Comparison of ENCODE assay signal across 9 cellular contexts in the genomic region with DNA sequence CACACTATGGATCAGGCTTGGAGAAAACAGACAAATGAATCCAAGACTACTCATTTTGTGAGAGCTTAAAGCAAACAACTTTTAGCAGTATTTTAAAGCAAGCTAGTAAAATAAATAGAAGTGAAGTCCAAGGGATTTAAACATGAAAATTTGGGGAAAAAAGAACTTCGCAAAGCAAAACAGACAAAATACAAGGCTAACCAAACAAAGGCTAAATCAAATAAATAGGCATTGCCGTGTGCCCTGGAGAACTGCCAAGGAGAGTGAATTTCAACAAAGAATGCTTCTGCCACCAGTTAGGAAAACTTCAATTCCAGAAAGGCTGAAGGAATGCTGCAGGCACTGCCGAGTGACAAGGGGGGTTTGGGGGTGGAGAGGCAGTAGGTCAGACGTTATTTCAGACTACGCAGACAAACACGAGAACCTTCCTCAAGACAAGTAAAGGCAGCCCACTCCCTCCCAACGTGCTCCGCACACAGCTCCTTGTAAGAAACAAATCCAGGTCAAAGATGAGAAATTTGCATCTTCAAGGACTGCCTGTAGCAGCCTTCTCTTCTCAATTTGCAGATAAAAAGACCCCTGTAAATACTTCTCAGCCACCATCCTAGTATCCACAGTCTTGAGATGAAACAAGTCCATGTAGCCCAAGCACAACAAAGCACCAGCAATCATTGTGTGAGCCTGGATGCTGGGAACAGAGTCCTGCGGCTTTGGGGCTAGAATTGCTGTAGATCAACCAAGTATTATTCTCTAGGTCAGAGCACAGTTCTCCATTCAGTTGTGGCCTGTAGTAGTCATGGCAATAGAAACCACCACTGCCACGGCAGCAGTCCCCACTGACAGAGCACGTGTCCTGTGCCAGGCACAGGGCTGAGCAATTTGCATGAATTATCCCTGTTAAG.
A peak's percentile ranks its signal among the peaks of the same experiment; 100 is the strongest.
DNase-seq lines count a peak whose midpoint lies in the region; ATAC-seq and TF ChIP-seq lines count a peak whose summit lies in the region.
"Had no signal": no experiment of that assay in that cellular context is flagged by ENCODE, and none has a peak within 500 bp of the region (broad histone marks: within the 10 kb centered on the region; RNA-seq: fewer than 3 reads in every experiment).

No MANE protein-coding gene starts in this region.

- ATAC-seq in GM21390 (IDR thresholded peaks at IDR 0.05; ENCODE audit: unreplicated experiment), result no peak
- no peak for ATAC-seq in GM19328 (IDR thresholded peaks at IDR 0.05; ENCODE audit: unreplicated experiment)

- DNase-seq in EH (ENCODE audit: low read depth), result peak; percentile 88
- DNase-seq in NCI-H526 treated with DMSO at 0.1 percent for 48 hours (lab: John Stamatoyannopoulos, UW), result peak; percentile 40
- peak; percentile 72 for DNase-seq in fibroblast of pulmonary artery (ENCODE audit: low read depth)
- peak in 45 of 56 donors; percentile 9 to 77 (median 52) for DNase-seq in nucleus accumbens (lab: John Stamatoyannopoulos, UW)
- DNase-seq in T-helper 1 cell, result no peak
- DNase-seq in activated CD4-positive, alpha-beta T cell treated with anti-CD3 and anti-CD28 coated beads for 48 hours, result no peak
- DNase-seq: stimulated activated naive B cell treated with anti-CD40 and anti-IgM and Interleukin-4, amounts not matched to agents 10 μg/mL and 1 μg/mL and 100 μg/mL, for 72 hours had no signal

- no peak overlapping the region for H3K4me3 ChIP-seq in fibroblast of pulmonary artery (replicated peaks; ENCODE audit: low read depth, low read length)

- no peak for TF ChIP-seq CTCF in fibroblast of pulmonary artery (IDR thresholded peaks at IDR 0.05; ENCODE audit: low read length, missing control alignments)

Comparison
In these comparisons a context has a peak if more than half of its experiments do, and no peak if none do; other contexts are left out.
1. DNase-seq: peak in EH (single experiment), NCI-H526 treated with DMSO at 0.1 percent for 48 hours (single experiment), fibroblast of pulmonary artery (single experiment) and nucleus accumbens (45 of 56); none in T-helper 1 cell (0 of 5) and activated CD4-positive, alpha-beta T cell treated with anti-CD3 and anti-CD28 coated beads for 48 hours (single experiment).